ENCODE assay signal across 10 cellular contexts in genomic region chr20:63177785-63178444, GRCh38. TPM values are rescaled to one million over a fixed set of nuclear protein-coding genes. Genes with fewer than 3 reads are reported as not detected.
DNase-seq lines count a peak whose midpoint lies in the region; ATAC-seq and TF ChIP-seq lines count a peak whose summit lies in the region.
"Had no signal": no experiment of that assay in that cellular context is flagged by ENCODE, and none has a peak within 500 bp of the region (broad histone marks: within the 10 kb centered on the region; RNA-seq: fewer than 3 reads in every experiment).

No MANE protein-coding gene starts in this region.

- no peak overlapping the region for H3K9ac ChIP-seq in smooth muscle cell (ENCODE audit: low read depth)

- ATAC-seq in T-helper 17 cell (no peak), GM18858 (IDR thresholded peaks at IDR 0.05; ENCODE audit: unreplicated experiment) (no peak), omental fat pad (ENCODE audit: low FRiP score) (no peak)
- ATAC-seq: Right ventricle myocardium inferior had no signal

- TF ChIP-seq CTCF in smooth muscle cell (IDR thresholded peaks at IDR 0.05; ENCODE audit: borderline replicate concordance, insufficient read depth, poor library complexity, severe bottlenecking) (no peak), omental fat pad (IDR thresholded peaks at IDR 0.05) (no peak)

- H3F3A ChIP-seq in smooth muscle cell (ENCODE audit: low read depth): no peaks in the 10 kb centered on the region

- H4K20me1 ChIP-seq in smooth muscle cell (ENCODE audit: low read depth): peaks cover 17% of the 10 kb centered on the region

- H3K4me1 ChIP-seq in smooth muscle cell (ENCODE audit: low read depth): peaks cover 36% of the 10 kb centered on the region

- H3K27ac Mint-ChIP-seq in activated T-cell treated with anti-CD3 and anti-CD28 coated beads, Interleukin-2, amount 50 U/mL, for 24 hours: no peak overlapping the region
- no peak overlapping the region for H3K27ac Mint-ChIP-seq in T-helper 17 cell

- H3K4me3 Mint-ChIP-seq in activated T-cell treated with anti-CD3 and anti-CD28 coated beads, Interleukin-2, amount 50 U/mL, for 24 hours: peak overlapping the region; percentile 20
- H3K4me3 Mint-ChIP-seq in T-helper 17 cell: peak overlapping the region; percentile 81

- H3K4me3 ChIP-seq in iPS-11a (ENCODE audit: low read depth, low read length): peak overlapping the region; percentile 46
- no peak overlapping the region for H3K4me3 ChIP-seq in smooth muscle cell

- H3K9me3 ChIP-seq in T-helper 17 cell (ENCODE audit: control insufficient read depth, low read length, poor library complexity, severe bottlenecking) (no peaks in the 10 kb centered on the region), smooth muscle cell (replicated peaks; ENCODE audit: low read depth) (no peaks in the 10 kb centered on the region)

- H3K4me2 ChIP-seq in smooth muscle cell: peak overlapping the region; percentile 74

- WGBS in smooth muscle cell (ENCODE audit: low lambda C conversion rate): 1% methylated on average over 61 of the region's 89 CpGs

- H3K36me3 Mint-ChIP-seq in activated T-cell treated with anti-CD3 and anti-CD28 coated beads, Interleukin-2, amount 50 U/mL, for 24 hours (ENCODE audit: low read depth): no peaks in the 10 kb centered on the region
- peaks cover 3% of the 10 kb centered on the region for H3K36me3 Mint-ChIP-seq in T-helper 17 cell (ENCODE audit: low read depth)

- peaks cover 68% of the 10 kb centered on the region for H3K27me3 Mint-ChIP-seq in activated T-cell treated with anti-CD3 and anti-CD28 coated beads, Interleukin-2, amount 50 U/mL, for 24 hours
- H3K27me3 Mint-ChIP-seq in T-helper 17 cell: peaks cover 37% of the 10 kb centered on the region

- H3K27ac ChIP-seq in smooth muscle cell (ENCODE audit: low read depth): no peak overlapping the region

- no peak for DNase-seq in activated T-cell treated with anti-CD3 and anti-CD28 coated beads, Interleukin-2, amount 50 U/mL, for 24 hours
- DNase-seq in activated T-cell treated with anti-CD3 and anti-CD28 coated beads for 4 hours (no peak), T-helper 17 cell (no peak), smooth muscle cell (lab: John Stamatoyannopoulos, UW; ENCODE audit: unreplicated experiment) (no peak), omental fat pad (ENCODE audit: low spot score) (no peak), GM19240 (ENCODE audit: insufficient read length, low spot score) (no peak)

- H3K36me3 ChIP-seq in smooth muscle cell (ENCODE audit: low read depth): no peaks in the 10 kb centered on the region

- H2AFZ ChIP-seq in smooth muscle cell (ENCODE audit: low read depth): no peak overlapping the region

- peaks cover 14% of the 10 kb centered on the region for H3K4me1 Mint-ChIP-seq in activated T-cell treated with anti-CD3 and anti-CD28 coated beads, Interleukin-2, amount 50 U/mL, for 24 hours (ENCODE audit: low read depth)
- peaks cover 10% of the 10 kb centered on the region for H3K4me1 Mint-ChIP-seq in T-helper 17 cell

- H3K79me2 ChIP-seq in smooth muscle cell (ENCODE audit: low read depth): no peaks in the 10 kb centered on the region

- H3K9me3 Mint-ChIP-seq in activated T-cell treated with anti-CD3 and anti-CD28 coated beads, Interleukin-2, amount 50 U/mL, for 24 hours: no peaks in the 10 kb centered on the region

- peaks cover 88% of the 10 kb centered on the region for H3K27me3 ChIP-seq in smooth muscle cell (ENCODE audit: low read depth)

RNA-seq across cellular contexts. Expression of gene YTHDF1, which starts 38.0 kb away (rescaled TPM):
- total RNA-seq in T-helper 17 cell (10 to 100 TPM; 30.0 to 41.4 TPM), smooth muscle cell (25.3 and 28.2 TPM in 2 replicates), omental fat pad (10 to 100 TPM; 21.2 to 49.6 (median 25.8) TPM)
- 35.8 and 50.9 TPM in 2 replicates for polyA plus RNA-seq in smooth muscle cell

RNA-seq across cellular contexts. Expression of gene BIRC7, which starts 57.8 kb away (rescaled TPM):
- total RNA-seq in T-helper 17 cell: not detected
- total RNA-seq in smooth muscle cell: 3.5 and 5.8 TPM in 2 replicates
- polyA plus RNA-seq in smooth muscle cell: 10.9 and 12.2 TPM in 2 replicates
- 1 to 10 TPM in 1 of 4 donors, under 1 TPM in 1, not detected in 2; 0.48 to 3.0 TPM for total RNA-seq in omental fat pad
- total RNA-seq: fibroblast of villous mesenchyme, Right ventricle myocardium inferior had no signal
